In genomic region chr10:113006656-113007342, GRCh38 we compare ENCODE assay signal across 17 cellular contexts. TPM values are rescaled to one million over a fixed set of nuclear protein-coding genes. Genes with fewer than 3 reads are reported as not detected.
DNase-seq lines count a peak whose midpoint lies in the region; ATAC-seq, FAIRE-seq and TF ChIP-seq lines count a peak whose summit lies in the region.
"Had no signal": no experiment of that assay in that cellular context is flagged by ENCODE, and none has a peak within 500 bp of the region (broad histone marks: within the 10 kb centered on the region; RNA-seq: fewer than 3 reads in every experiment).

No MANE protein-coding gene starts in this region.

- no peaks in the 10 kb centered on the region for H3K9me3 ChIP-seq in kidney (ENCODE audit: control insufficient read depth in 1 of 2, low read length in 2 of 2)
- H3K9me3 ChIP-seq: Peyer's patch, stomach had no signal

- no peak overlapping the region for H3K9ac ChIP-seq in kidney (ENCODE audit: low read length in 2 of 2)

- no peak for FAIRE-seq in kidney (lab: Jason Lieb, UNC)
- FAIRE-seq: D721Med had no signal

- no peak overlapping the region for H3K4me3 ChIP-seq in kidney (ENCODE audit: low read length in 2 of 2)
- H3K4me3 ChIP-seq: Peyer's patch, stomach had no signal

- peak overlapping the region; percentile 78 to 79 for H3K27ac Mint-ChIP-seq in effector memory CD8-positive, alpha-beta T cell
- H3K27ac Mint-ChIP-seq in stimulated activated effector memory CD8-positive, alpha-beta T cell treated with anti-CD3 and anti-CD28 coated beads, Interleukin-12 subunit alpha, Interleukin-12 subunit beta, amount 100 ng/mL, for 72 hours: no peak overlapping the region
- H3K27ac Mint-ChIP-seq: IgD-negative memory B cell had no signal

- H3K4me1 Mint-ChIP-seq in effector memory CD8-positive, alpha-beta T cell (ENCODE audit: low read depth in 2 of 2): peaks cover 43 to 44% of the 10 kb centered on the region in 2 donors
- H3K4me1 Mint-ChIP-seq in stimulated activated effector memory CD8-positive, alpha-beta T cell treated with anti-CD3 and anti-CD28 coated beads, Interleukin-12 subunit alpha, Interleukin-12 subunit beta, amount 100 ng/mL, for 72 hours: peaks cover 45% of the 10 kb centered on the region
- H3K4me1 Mint-ChIP-seq: IgD-negative memory B cell had no signal

- H3K36me3 ChIP-seq in kidney (ENCODE audit: control insufficient read depth in 1 of 2, insufficient read depth in 2 of 2, low read length in 2 of 2): no peaks in the 10 kb centered on the region
- H3K36me3 ChIP-seq: stomach had no signal

- intact Hi-C loops in kidney (cut with DNase I): no loop called here

- DNase-seq in activated T-cell treated with anti-CD3 and anti-CD28 coated beads for 4 hours (peak; percentile 12), SHP77 (lab: John Stamatoyannopoulos, UW) (peak; percentile 33 to 37), kidney (no peak), LoVo (ENCODE audit: low spot score) (no peak)
- no peak for DNase-seq in activated T-cell treated with anti-CD3 and anti-CD28 coated beads, Interleukin-2, amount 50 U/mL, for 48 hours
- no peak for DNase-seq in effector memory CD8-positive, alpha-beta T cell
- DNase-seq in stimulated activated effector memory CD8-positive, alpha-beta T cell treated with anti-CD3 and anti-CD28 coated beads, Interleukin-12 subunit alpha, Interleukin-12 subunit beta, amount 100 ng/mL, for 72 hours (ENCODE audit: low spot score in 2 of 2): no peak
- DNase-seq: glutamatergic neuron, GM23248, islet precursor cell, NCI-H2227 treated with DMSO at 0.1 percent for 48 hours, Peyer's patch, right cardiac atrium, stomach had no signal

- H3K27ac ChIP-seq in kidney (ENCODE audit: low read depth in 2 of 2, low read length in 2 of 2): no peak overlapping the region
- H3K27ac ChIP-seq: GM23248 had no signal

- H3K36me3 Mint-ChIP-seq in effector memory CD8-positive, alpha-beta T cell (ENCODE audit: insufficient read depth): peaks cover 17% of the 10 kb centered on the region
- H3K36me3 Mint-ChIP-seq in stimulated activated effector memory CD8-positive, alpha-beta T cell treated with anti-CD3 and anti-CD28 coated beads, Interleukin-12 subunit alpha, Interleukin-12 subunit beta, amount 100 ng/mL, for 72 hours: no peaks in the 10 kb centered on the region

- no peaks in the 10 kb centered on the region for H3K9me3 Mint-ChIP-seq in effector memory CD8-positive, alpha-beta T cell
- H3K9me3 Mint-ChIP-seq in stimulated activated effector memory CD8-positive, alpha-beta T cell treated with anti-CD3 and anti-CD28 coated beads, Interleukin-12 subunit alpha, Interleukin-12 subunit beta, amount 100 ng/mL, for 72 hours: no peaks in the 10 kb centered on the region
- H3K9me3 Mint-ChIP-seq: IgD-negative memory B cell had no signal

- TF ChIP-seq CTCF in kidney (IDR thresholded peaks at IDR 0.05; ENCODE audit: borderline replicate concordance, extremely low read depth, insufficient read depth): no peak

- ATAC-seq in effector memory CD8-positive, alpha-beta T cell (replicated peaks): peak; percentile 30
- peak; percentile 60 for ATAC-seq in stimulated activated effector memory CD8-positive, alpha-beta T cell treated with anti-CD3 and anti-CD28 coated beads, Interleukin-12 subunit alpha, Interleukin-12 subunit beta, amount 100 ng/mL, for 72 hours
- no peak for ATAC-seq in GM19463 (IDR thresholded peaks at IDR 0.05; ENCODE audit: unreplicated experiment)

- H3K27me3 Mint-ChIP-seq in effector memory CD8-positive, alpha-beta T cell: peaks cover 10 to 18% of the 10 kb centered on the region in 2 donors

- H3K4me1 ChIP-seq in kidney (ENCODE audit: control insufficient read depth in 1 of 2, insufficient read depth in 1 of 2, low read depth in 1 of 2, low read length in 2 of 2): peaks cover 3 to 11% of the 10 kb centered on the region in 2 donors

- H3K4me3 Mint-ChIP-seq in effector memory CD8-positive, alpha-beta T cell: peak overlapping the region; percentile 69 to 72
- peak overlapping the region; percentile 53 for H3K4me3 Mint-ChIP-seq in stimulated activated effector memory CD8-positive, alpha-beta T cell treated with anti-CD3 and anti-CD28 coated beads, Interleukin-12 subunit alpha, Interleukin-12 subunit beta, amount 100 ng/mL, for 72 hours

RNA-seq across cellular contexts. Expression of gene TCF7L2, which starts 56.8 kb away (rescaled TPM):
- total RNA-seq in kidney: 32.4 TPM
- polyA plus RNA-seq in kidney (ENCODE audit: insufficient read depth, low read depth, low replicate concordance): 6.5 TPM

Comparison
In these comparisons a context has a peak if more than half of its experiments do, and no peak if none do; other contexts are left out.
1. DNase-seq: peak in activated T-cell treated with anti-CD3 and anti-CD28 coated beads for 4 hours (single experiment) and SHP77 (2 of 2); none in activated T-cell treated with anti-CD3 and anti-CD28 coated beads, Interleukin-2, amount 50 U/mL, for 48 hours (0 of 2), effector memory CD8-positive, alpha-beta T cell (0 of 3), stimulated activated effector memory CD8-positive, alpha-beta T cell treated with anti-CD3 and anti-CD28 coated beads, Interleukin-12 subunit alpha, Interleukin-12 subunit beta, amount 100 ng/mL, for 72 hours (0 of 2), kidney (single experiment) and LoVo (single experiment).